In genomic region chr7:129959480-129960332, GRCh38 we compare ENCODE assay signal across 1 cellular context.
TF ChIP-seq lines count a peak whose summit lies in the region.

No MANE protein-coding gene starts in this region.

TF ChIP-seq in HepG2, 621 proteins besides CTCF, POLR2A, EP300 and RAD21:
- TF ChIP-seq ZNF230 (CRISPR knock-in tag; IDR thresholded peaks at IDR 0.05) (no peak), ZNF251 (CRISPR knock-in tag; IDR thresholded peaks at IDR 0.05) (no peak), ZNF788 (CRISPR knock-in tag; IDR thresholded peaks at IDR 0.05; ENCODE audit: borderline replicate concordance) (no peak), ZNF235 (CRISPR knock-in tag; IDR thresholded peaks at IDR 0.05; ENCODE audit: borderline replicate concordance) (no peak), ATF1 (CRISPR knock-in tag; IDR thresholded peaks at IDR 0.05) (no peak), ZNF574 (CRISPR knock-in tag; IDR thresholded peaks at IDR 0.05) (no peak), BCL6 (CRISPR knock-in tag; IDR thresholded peaks at IDR 0.05) (no peak), PLRG1 (conservative IDR thresholded peaks at IDR 0.05) (no peak), TIGD3 (CRISPR knock-in tag; IDR thresholded peaks at IDR 0.05; ENCODE audit: borderline replicate concordance) (no peak), ZNF549 (CRISPR knock-in tag; IDR thresholded peaks at IDR 0.05) (no peak), BRD4 (CRISPR knock-in tag; IDR thresholded peaks at IDR 0.05) (no peak), SRF (IDR thresholded peaks at IDR 0.05; ENCODE audit: low read depth, low read length) (no peak), SIX4 (CRISPR knock-in tag; IDR thresholded peaks at IDR 0.05) (no peak), KLF11 (CRISPR knock-in tag; IDR thresholded peaks at IDR 0.05) (no peak), REPIN1 (CRISPR knock-in tag; IDR thresholded peaks at IDR 0.05; ENCODE audit: borderline replicate concordance, low read depth) (no peak), CBX5 (CRISPR knock-in tag; IDR thresholded peaks at IDR 0.05; ENCODE audit: borderline replicate concordance) (no peak), ZSCAN21 (CRISPR knock-in tag; IDR thresholded peaks at IDR 0.05; ENCODE audit: borderline replicate concordance) (no peak), ATAD3A (CRISPR knock-in tag; IDR thresholded peaks at IDR 0.05) (no peak), TBP (CRISPR knock-in tag; IDR thresholded peaks at IDR 0.05) (no peak), TGIF2 (CRISPR knock-in tag; IDR thresholded peaks at IDR 0.05) (no peak), MXD4 (CRISPR knock-in tag; IDR thresholded peaks at IDR 0.05) (no peak), SRSF4 (IDR thresholded peaks at IDR 0.05; ENCODE audit: low read depth, low read length, poor library complexity, severe bottlenecking) (no peak), ZNF724P (CRISPR knock-in tag; IDR thresholded peaks at IDR 0.05; ENCODE audit: borderline replicate concordance) (no peak), IRF2 (CRISPR knock-in tag; IDR thresholded peaks at IDR 0.05) (no peak), CEBPG (CRISPR knock-in tag; IDR thresholded peaks at IDR 0.05) (peak; percentile 56; the same call in 1 of the 2 replicates), MAX (IDR thresholded peaks at IDR 0.05) (no peak), RARA (CRISPR knock-in tag; IDR thresholded peaks at IDR 0.05) (no peak), CREBL2 (CRISPR knock-in tag; IDR thresholded peaks at IDR 0.05; ENCODE audit: borderline replicate concordance) (no peak), ZNF121 (CRISPR knock-in tag; IDR thresholded peaks at IDR 0.05) (peak; percentile 88), ZNF766 (CRISPR knock-in tag; IDR thresholded peaks at IDR 0.05; ENCODE audit: borderline replicate concordance) (no peak), ZNF124 (CRISPR knock-in tag; IDR thresholded peaks at IDR 0.05) (no peak), ZNF629 (CRISPR knock-in tag; conservative IDR thresholded peaks at IDR 0.05) (no peak), ELF3 (CRISPR knock-in tag; IDR thresholded peaks at IDR 0.05) (0 out of 2 replicates have a peak, but pooled peaks have one; percentile 24), ATF4 (CRISPR knock-in tag; IDR thresholded peaks at IDR 0.05) (peak in 1 of 2 experiments; percentile 88; a peak in 2 of 4 replicates), CEBPB (IDR thresholded peaks at IDR 0.05; ENCODE audit: borderline replicate concordance, low read depth, low read length) (peak; percentile 49; the same call in 1 of the 2 replicates), ZNF350 (CRISPR knock-in tag; IDR thresholded peaks at IDR 0.05; ENCODE audit: borderline replicate concordance, low read depth) (no peak), MZF1 (CRISPR knock-in tag; IDR thresholded peaks at IDR 0.05; ENCODE audit: borderline replicate concordance) (no peak)
- TF ChIP-seq, protein P1, sequence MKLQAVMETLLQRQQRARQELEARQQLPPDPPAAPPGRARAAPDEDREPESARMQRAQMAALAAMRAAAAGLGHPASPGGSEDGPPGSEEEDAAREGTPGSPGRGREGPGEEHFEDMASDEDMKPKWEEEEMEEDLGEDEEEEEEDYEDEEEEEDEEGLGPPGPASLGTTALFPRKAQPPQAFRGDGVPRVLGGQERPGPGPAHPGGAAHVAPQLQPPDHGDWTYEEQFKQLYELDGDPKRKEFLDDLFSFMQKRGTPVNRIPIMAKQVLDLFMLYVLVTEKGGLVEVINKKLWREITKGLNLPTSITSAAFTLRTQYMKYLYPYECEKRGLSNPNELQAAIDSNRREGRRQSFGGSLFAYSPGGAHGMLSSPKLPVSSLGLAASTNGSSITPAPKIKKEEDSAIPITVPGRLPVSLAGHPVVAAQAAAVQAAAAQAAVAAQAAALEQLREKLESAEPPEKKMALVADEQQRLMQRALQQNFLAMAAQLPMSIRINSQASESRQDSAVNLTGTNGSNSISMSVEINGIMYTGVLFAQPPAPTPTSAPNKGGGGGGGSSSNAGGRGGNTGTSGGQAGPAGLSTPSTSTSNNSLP (IDR thresholded peaks at IDR 0.05; ENCODE audit: low read depth, low read length), result peak; percentile 8; the same call in 1 of the 2 replicates
- TF ChIP-seq, protein P2, sequence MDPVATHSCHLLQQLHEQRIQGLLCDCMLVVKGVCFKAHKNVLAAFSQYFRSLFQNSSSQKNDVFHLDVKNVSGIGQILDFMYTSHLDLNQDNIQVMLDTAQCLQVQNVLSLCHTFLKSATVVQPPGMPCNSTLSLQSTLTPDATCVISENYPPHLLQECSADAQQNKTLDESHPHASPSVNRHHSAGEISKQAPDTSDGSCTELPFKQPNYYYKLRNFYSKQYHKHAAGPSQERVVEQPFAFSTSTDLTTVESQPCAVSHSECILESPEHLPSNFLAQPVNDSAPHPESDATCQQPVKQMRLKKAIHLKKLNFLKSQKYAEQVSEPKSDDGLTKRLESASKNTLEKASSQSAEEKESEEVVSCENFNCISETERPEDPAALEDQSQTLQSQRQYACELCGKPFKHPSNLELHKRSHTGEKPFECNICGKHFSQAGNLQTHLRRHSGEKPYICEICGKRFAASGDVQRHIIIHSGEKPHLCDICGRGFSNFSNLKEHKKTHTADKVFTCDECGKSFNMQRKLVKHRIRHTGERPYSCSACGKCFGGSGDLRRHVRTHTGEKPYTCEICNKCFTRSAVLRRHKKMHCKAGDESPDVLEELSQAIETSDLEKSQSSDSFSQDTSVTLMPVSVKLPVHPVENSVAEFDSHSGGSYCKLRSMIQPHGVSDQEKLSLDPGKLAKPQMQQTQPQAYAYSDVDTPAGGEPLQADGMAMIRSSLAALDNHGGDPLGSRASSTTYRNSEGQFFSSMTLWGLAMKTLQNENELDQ (CRISPR knock-in tag; IDR thresholded peaks at IDR 0.05; ENCODE audit: borderline replicate concordance), result no peak
